9 cellular contexts compared by ENCODE assay signal in the genomic region with DNA sequence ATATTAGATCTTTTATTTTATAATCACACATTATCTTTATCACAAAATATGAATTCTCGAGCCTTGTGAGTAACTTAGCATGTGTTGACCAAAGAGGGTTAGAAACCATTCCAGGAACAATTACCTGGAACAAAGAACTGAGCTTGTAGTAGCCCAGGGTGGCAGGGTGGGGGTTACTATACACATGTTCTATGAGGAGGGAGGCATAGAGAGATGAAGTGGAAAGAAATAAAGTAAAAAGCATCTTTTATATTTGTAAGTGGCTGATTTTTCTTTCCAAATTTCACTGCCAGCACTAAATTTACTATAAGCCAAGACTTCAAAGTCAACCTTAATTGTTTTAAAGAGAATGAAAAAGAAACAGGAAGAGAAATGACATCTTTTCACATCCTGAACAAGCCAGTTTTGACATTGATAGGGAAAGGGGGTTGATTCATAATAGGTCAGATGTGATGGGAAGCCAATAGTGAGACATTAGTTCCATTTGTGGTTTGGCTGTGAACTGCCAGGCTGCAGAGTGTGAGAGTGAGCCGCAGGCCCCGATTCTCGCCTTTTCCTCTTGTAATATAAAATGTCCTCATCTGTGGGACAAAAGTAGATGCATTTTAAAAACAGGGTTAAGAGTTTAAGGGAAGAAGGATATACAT. TPM values are rescaled to one million over a fixed set of nuclear protein-coding genes. Genes with fewer than 3 reads are reported as not detected.
DNase-seq lines count a peak whose midpoint lies in the region; ATAC-seq and TF ChIP-seq lines count a peak whose summit lies in the region.
"Had no signal": no experiment of that assay in that cellular context is flagged by ENCODE, and none has a peak within 500 bp of the region (broad histone marks: within the 10 kb centered on the region; RNA-seq: fewer than 3 reads in every experiment).

No MANE protein-coding gene starts in this region.

- H3K9me3 Mint-ChIP-seq in progenitor cell of endocrine pancreas (ENCODE audit: low read depth): no peaks in the 10 kb centered on the region

- H3K27ac ChIP-seq in GM23248: no peak overlapping the region
- H3K27ac ChIP-seq: KMS-11 had no signal

- no peak overlapping the region for H3K4me2 ChIP-seq in GM23248 (ENCODE audit: unreplicated experiment)
- H3K4me2 ChIP-seq: KMS-11 had no signal

- H3F3A ChIP-seq in GM23248 (ENCODE audit: insufficient read depth): no peaks in the 10 kb centered on the region

- H3K9ac ChIP-seq in GM23248: no peak overlapping the region
- H3K9ac ChIP-seq: KMS-11 had no signal

- no peaks in the 10 kb centered on the region for H3K36me3 ChIP-seq in GM23248 (ENCODE audit: low read depth)
- no peaks in the 10 kb centered on the region for H3K36me3 ChIP-seq in H7 (replicated peaks; ENCODE audit: control insufficient read depth, insufficient read depth, low read length)

- H3K4me3 Mint-ChIP-seq in progenitor cell of endocrine pancreas (ENCODE audit: low read depth): no peak overlapping the region

- H3K27me3 ChIP-seq in GM23248 (replicated peaks; ENCODE audit: insufficient read depth) (peaks cover 17% of the 10 kb centered on the region; the same call in 1 of the 2 replicates), H7 (ENCODE audit: control insufficient read depth, insufficient read depth, low read length) (no peaks in the 10 kb centered on the region)

- TF ChIP-seq CTCF in progenitor cell of endocrine pancreas (IDR thresholded peaks at IDR 0.05; ENCODE audit: unreplicated experiment): no peak

- H3K27me3 Mint-ChIP-seq in progenitor cell of endocrine pancreas: peaks cover 6% of the 10 kb centered on the region

- WGBS in GM23248 (ENCODE audit: low coverage in 1 of 2, low lambda C conversion rate in 2 of 2, missing lambda C conversion rate in 2 of 2), 2 experiments: 62 to 63% methylated on average over 4 of the region's 4 CpGs

- in situ Hi-C loops in GM23248 (cut with MboI): no loop called here

- no peaks in the 10 kb centered on the region for H3K36me3 Mint-ChIP-seq in progenitor cell of endocrine pancreas (ENCODE audit: insufficient read depth)

- ATAC-seq in GM19438 (IDR thresholded peaks at IDR 0.05; ENCODE audit: low read depth, unreplicated experiment) (peak; percentile 80), HG03439 (IDR thresholded peaks at IDR 0.05; ENCODE audit: unreplicated experiment) (peak; percentile 75)

- H3K4me3 ChIP-seq in GM23248: no peak overlapping the region
- H3K4me3 ChIP-seq in H7 (ENCODE audit: insufficient read depth, low read depth, low read length): no peak overlapping the region

- no peak overlapping the region for H2AFZ ChIP-seq in GM23248

- no peaks in the 10 kb centered on the region for H3K9me2 ChIP-seq in GM23248 (ENCODE audit: insufficient read depth)

- no peaks in the 10 kb centered on the region for H3K79me2 ChIP-seq in GM23248 (ENCODE audit: insufficient read depth)

- H3K4me1 Mint-ChIP-seq in progenitor cell of endocrine pancreas (ENCODE audit: low read depth): no peaks in the 10 kb centered on the region

- no peaks in the 10 kb centered on the region for H3K4me1 ChIP-seq in GM23248 (ENCODE audit: insufficient read depth)

- DNase-seq in activated T-cell treated with anti-CD3 and anti-CD28 coated beads for 24 hours (ENCODE audit: low read depth) (peak; percentile 59), hippocampal formation (lab: John Stamatoyannopoulos, UW) (no peak), progenitor cell of endocrine pancreas (ENCODE audit: low spot score, unreplicated experiment) (no peak), GM23248 (no peak), H7 (no peak)
- peak; percentile 71 for DNase-seq in stimulated activated CD4-positive, alpha-beta T cell treated with anti-CD3 and anti-CD28 coated beads, Interleukin-4, amount 100 ng/mL, for 24 hours

- H3K9me3 ChIP-seq in GM23248 (ENCODE audit: low read depth): no peaks in the 10 kb centered on the region

- H3K27ac Mint-ChIP-seq in progenitor cell of endocrine pancreas: no peak overlapping the region

- no peaks in the 10 kb centered on the region for H4K20me1 ChIP-seq in GM23248 (ENCODE audit: insufficient read depth)

RNA-seq across cellular contexts. Expression of gene MYB, which starts 52.7 kb away (rescaled TPM):
- 4.6 and 5.6 TPM in 2 replicates for total RNA-seq in progenitor cell of endocrine pancreas
- 1.2 TPM in 1 of 2 replicates, not detected in the other for total RNA-seq in GM23248 (2014; rRNA removed; shearing (Covaris generic))
- polyA plus RNA-seq in GM23248 (2016; fragmentation: Nextera tagmentation; extraction: Ambion mirVana): 0.10 and 0.28 TPM in 2 replicates
- total RNA-seq in H7 (2014; rRNA removed; shearing (Covaris generic)): 0.94 and 1.8 TPM in 2 replicates

Comparison
In these comparisons a context has a peak if more than half of its experiments do, and no peak if none do; other contexts are left out.
1. DNase-seq: peak in activated T-cell treated with anti-CD3 and anti-CD28 coated beads for 24 hours (single experiment) and stimulated activated CD4-positive, alpha-beta T cell treated with anti-CD3 and anti-CD28 coated beads, Interleukin-4, amount 100 ng/mL, for 24 hours (single experiment); none in hippocampal formation (0 of 2), progenitor cell of endocrine pancreas (single experiment), GM23248 (single experiment) and H7 (single experiment).